12 cellular contexts compared by ENCODE assay signal in the genomic region with DNA sequence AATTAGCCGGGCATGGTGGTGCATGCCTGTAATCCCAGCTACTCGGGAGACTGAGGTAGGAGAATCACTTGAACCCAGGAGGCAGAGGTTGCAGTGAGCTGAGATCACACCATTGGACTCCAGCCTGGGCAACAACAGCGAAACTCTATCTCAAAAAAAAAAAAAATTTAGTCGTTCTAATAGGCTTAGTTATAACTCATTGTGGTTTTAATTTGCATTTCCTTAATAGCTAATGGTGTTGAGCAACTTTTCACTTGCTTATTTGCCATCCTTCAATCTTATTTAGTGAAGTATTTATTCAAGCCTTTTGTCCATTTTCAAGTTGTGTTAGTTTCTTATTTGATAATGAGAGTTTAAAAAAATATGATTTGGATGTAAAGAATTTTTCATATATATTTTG. TPM values are rescaled to one million over a fixed set of nuclear protein-coding genes. Genes with fewer than 3 reads are reported as not detected.
"Had no signal": no experiment of that assay in that cellular context is flagged by ENCODE, and none has a peak within 500 bp of the region (broad histone marks: within the 10 kb centered on the region; RNA-seq: fewer than 3 reads in every experiment).

No MANE protein-coding gene starts in this region.

RNA-seq across cellular contexts. Expression of a gene that starts 9.9 kb away (rescaled TPM):
- total RNA-seq: activated CD4-positive, alpha-beta memory T cell treated with anti-CD3 and anti-CD28 coated beads, Interleukin-2, amount 10 ng/mL, durations not matched to agents 7 days and 5 days; activated CD4-positive, alpha-beta T cell treated with anti-CD3 and anti-CD28 coated beads for 36 hours; activated CD4-positive, alpha-beta T cell treated with anti-CD3 and anti-CD28 coated beads, Interleukin-2, amount 10 ng/mL, durations not matched to agents 7 days and 5 days; activated CD8-positive, alpha-beta memory T cell treated with anti-CD3 and anti-CD28 coated beads, Interleukin-2, amount 10 ng/mL, durations not matched to agents 7 days and 5 days; activated CD8-positive, alpha-beta T cell treated with anti-CD3 and anti-CD28 coated beads, Interleukin-2, amount 10 ng/mL, durations not matched to agents 7 days and 5 days; activated naive CD8-positive, alpha-beta T cell treated with anti-CD3 and anti-CD28 coated beads, Interleukin-2, amount 10 ng/mL, durations not matched to agents 7 days and 5 days; activated T-helper 2 cell treated with anti-CD3 and anti-CD28 coated beads, Interferon-gamma antibody, Interleukin-2, Interleukin-4, amounts not matched to agents 10 μg/mL and 5 μg/mL and 100 μg/mL, durations not matched to agents 14 hours and 24 hours and 36 hours; ascending aorta; cardiac septum; cerebellum; T-helper 1 cell treated with Interleukin-12 subunit alpha and Interleukin-12 subunit beta and Interleukin-4 antibody, amounts not matched to agents 30 ng/mL and 1 ng/mL, for 36 hours; T-helper 2 cell treated with Interferon-gamma antibody and Interleukin-4, amounts not matched to agents 100 ng/mL and 5 ng/mL, for 36 hours had no signal
